24 cellular contexts compared by ENCODE assay signal in the genomic region with DNA sequence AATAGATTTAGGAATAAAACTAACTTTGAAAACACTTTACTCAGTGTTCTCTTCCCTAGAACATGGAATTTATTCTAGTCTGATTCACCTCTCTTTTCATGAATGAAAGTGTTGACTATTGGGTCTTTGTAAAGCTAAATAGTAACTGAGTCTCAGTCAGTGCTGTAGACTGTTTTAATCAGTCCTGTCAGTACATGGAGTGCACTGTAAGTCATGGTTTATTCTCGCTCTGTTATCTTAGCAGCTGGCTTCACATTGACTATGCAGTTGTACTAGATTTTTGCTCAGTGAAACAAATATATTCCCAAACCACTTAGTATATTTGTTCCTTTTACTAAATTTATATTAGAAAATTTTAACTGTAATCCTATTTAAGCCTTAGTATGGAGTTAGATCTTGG. TPM values are rescaled to one million over a fixed set of nuclear protein-coding genes. Genes with fewer than 3 reads are reported as not detected.
"Had no signal": no experiment of that assay in that cellular context is flagged by ENCODE, and none has a peak within 500 bp of the region (broad histone marks: within the 10 kb centered on the region; RNA-seq: fewer than 3 reads in every experiment).

No MANE protein-coding gene starts in this region.

- DNase-seq: Kasumi-1, MM.1S, NCI-H1092 treated with DMSO at 0.1 percent for 48 hours, NCI-H1436, NCI-H187, NCI-H2029, NCI-H2081 treated with DMSO at 0.1 percent for 48 hours, NCI-H2171, NCI-H226, NCI-H446, NCI-H510A, NCI-H524 treated with DMSO at 0.1 percent for 48 hours, NCI-H69, NCI-H774, RPMI8226, SHP77 treated with DMSO at 0.1 percent for 48 hours, SJCRH30 had no signal

- H3K4me1 ChIP-seq: SJCRH30 had no signal

- H3K4me3 ChIP-seq: K562, SJCRH30 had no signal

- FAIRE-seq: HTR-8/SVneo, K562, RCC 7860 had no signal

- H3K9me3 ChIP-seq: SJCRH30 had no signal

- H3K27me3 ChIP-seq: SJCRH30 had no signal

- H3K27ac ChIP-seq: HL-60, KMS-11, SJCRH30 had no signal

- ATAC-seq: K562, SK-N-SH treated with all-trans-retinoic acid at 6 μM for 48 hours had no signal

RNA-seq across cellular contexts. Expression of gene PNLDC1, which starts 53.3 kb away (rescaled TPM):
- total RNA-seq: K562, M059J, SJCRH30 had no signal
